Comparison of ENCODE assay signal across 9 cellular contexts in genomic region chr10:62095341-62096071, GRCh38.
A peak's percentile ranks its signal among the peaks of the same experiment; 100 is the strongest.
DNase-seq lines count a peak whose midpoint lies in the region; ATAC-seq and TF ChIP-seq lines count a peak whose summit lies in the region.
"Had no signal": no experiment of that assay in that cellular context is flagged by ENCODE, and none has a peak within 500 bp of the region (broad histone marks: within the 10 kb centered on the region; RNA-seq: fewer than 3 reads in every experiment).

No MANE protein-coding gene starts in this region.

- H3K9ac ChIP-seq in subcutaneous abdominal adipose tissue (ENCODE audit: low read length in 5 of 5), result peak overlapping the region in 1 of 5 donors; percentile 0

- ATAC-seq in left lung (peak; percentile 21), HG03159 (IDR thresholded peaks at IDR 0.05; ENCODE audit: unreplicated experiment) (no peak)

- H3K27me3 ChIP-seq in left lung (no peaks in the 10 kb centered on the region), subcutaneous abdominal adipose tissue (ENCODE audit: control insufficient read depth in 5 of 5, insufficient read depth in 4 of 5, low read length in 5 of 5) (no peaks in the 10 kb centered on the region)

- DNase-seq in M059J (ENCODE audit: low read depth), result peak; percentile 36
- peak; percentile 48 for DNase-seq in astrocyte of the cerebellum (ENCODE audit: low read depth)
- no peak for DNase-seq in left lung
- no peak for DNase-seq in EL
- no peak for DNase-seq in NCI-H2171 (lab: John Stamatoyannopoulos, UW)
- DNase-seq: activated gamma-delta T cell, NCI-H526 had no signal

- intact Hi-C loops in left lung (cut with DNase I), result no loop called here

- H3K9me3 ChIP-seq in left lung (no peaks in the 10 kb centered on the region), subcutaneous abdominal adipose tissue (ENCODE audit: control insufficient read depth in 5 of 5, low read length in 5 of 5) (no peaks in the 10 kb centered on the region)

- TF ChIP-seq CTCF in astrocyte of the cerebellum (IDR thresholded peaks at IDR 0.05; ENCODE audit: low read depth, low read length, missing control alignments) (no peak), left lung (IDR thresholded peaks at IDR 0.05) (no peak)

- H3K27ac ChIP-seq in left lung (peak overlapping the region; percentile 49 to 74), subcutaneous abdominal adipose tissue (ENCODE audit: low read depth, low read length) (peak overlapping the region; percentile 86)

- H3K36me3 ChIP-seq in left lung (peaks cover 0 to 27% of the 10 kb centered on the region in 2 donors), subcutaneous abdominal adipose tissue (ENCODE audit: control insufficient read depth in 5 of 5, insufficient read depth in 5 of 5, low read length in 5 of 5) (peaks cover 9 to 34% (median 26%) of the 10 kb centered on the region in 5 donors)

- in situ Hi-C loops in astrocyte of the cerebellum (cut with HindIII; ENCODE audit: low sequenced_read_pairs), result no loop called here

- peaks cover 9 to 24% of the 10 kb centered on the region in 2 donors for H3K4me1 ChIP-seq in left lung
- peaks cover 3 to 42% (median 37%) of the 10 kb centered on the region in 5 donors for H3K4me1 ChIP-seq in subcutaneous abdominal adipose tissue (ENCODE audit: control insufficient read depth in 5 of 5, insufficient read depth in 5 of 5, low read length in 5 of 5)

- H3K4me3 ChIP-seq in astrocyte of the cerebellum (ENCODE audit: low read depth, low read length) (no peak overlapping the region), left lung (no peak overlapping the region), subcutaneous abdominal adipose tissue (ENCODE audit: low read depth in 1 of 5, low read length in 5 of 5) (no peak overlapping the region)

Comparison
In these comparisons a context has a peak if more than half of its experiments do, and no peak if none do; other contexts are left out.
1. DNase-seq: peak in M059J (single experiment) and astrocyte of the cerebellum (single experiment); none in left lung (0 of 2), EL (single experiment) and NCI-H2171 (single experiment).